Comparison of ENCODE assay signal across 8 cellular contexts in the genomic region with DNA sequence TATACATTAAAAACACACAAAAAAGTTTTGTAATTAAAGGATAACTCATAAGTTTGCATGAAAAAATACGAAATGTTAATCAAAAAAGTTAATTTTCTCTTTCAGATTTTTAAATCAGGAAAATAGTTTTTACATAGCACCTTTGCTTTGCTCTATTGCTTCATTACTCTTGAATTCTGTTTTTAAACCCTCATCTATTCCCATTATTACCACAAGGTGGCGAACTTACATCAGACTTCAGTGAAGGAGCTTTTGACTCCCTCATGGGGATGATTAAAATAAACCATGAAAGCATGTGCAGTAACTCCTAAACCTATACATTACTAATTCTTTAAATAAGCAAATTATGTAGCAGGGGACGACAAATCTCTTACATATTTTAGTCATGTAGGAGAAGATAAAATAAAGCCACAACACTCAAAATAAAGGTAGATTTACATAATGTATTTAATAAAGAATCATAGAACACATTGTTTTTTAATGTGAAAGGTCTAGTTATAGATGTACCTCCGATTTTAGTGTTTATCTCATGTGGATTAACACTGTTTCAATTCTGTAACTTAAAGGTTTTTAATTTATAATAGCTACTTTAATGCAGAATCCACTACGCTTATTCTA.
DNase-seq lines count a peak whose midpoint lies in the region; ATAC-seq, FAIRE-seq and TF ChIP-seq lines count a peak whose summit lies in the region.

No MANE protein-coding gene starts in this region.

- H3K36me3 ChIP-seq in K562 (ENCODE audit: control insufficient read depth, insufficient read depth, low read length) (no peaks in the 10 kb centered on the region), kidney epithelial cell (ENCODE audit: control insufficient read depth, insufficient read depth, low read length) (no peaks in the 10 kb centered on the region)

- H3K4me3 ChIP-seq in K562 = no peak overlapping the region
- no peak overlapping the region for H3K4me3 ChIP-seq in kidney epithelial cell (ENCODE audit: low read depth, low read length)

- H3K9me1 ChIP-seq in K562 (ENCODE audit: control insufficient read depth, insufficient read depth, low read length) = no peaks in the 10 kb centered on the region

- TF ChIP-seq POLR2A in K562 (conservative IDR thresholded peaks at IDR 0.05) = no peak

- in situ Hi-C loops in K562 (cut with MboI) = loop anchor here (25.0 kb wide), 1 partner anchor 1075 kb away; no protein-coding TSS in a partner anchor

- no peaks in the 10 kb centered on the region for H3K4me1 ChIP-seq in K562 (replicated peaks in 1 of 2; ENCODE audit: control insufficient read depth in 2 of 2, insufficient read depth in 2 of 2, low read length in 2 of 2)

- BruUV-seq in K562 (replicated peaks; lab: Mats Ljungman, UMichigan) = no TSS peak

- DNase-seq in COLO668 (lab: John Stamatoyannopoulos, UW; ENCODE audit: unreplicated experiment) = peak; percentile 17
- DNase-seq in NCI-H460 (ENCODE audit: extremely low read depth, low read depth) = peak; percentile 64
- DNase-seq in K562 (ENCODE audit: extremely low read depth in 1 of 4, low spot score in 3 of 4) = peak; percentile 12 to 45 (median 22)
- no peak for DNase-seq in kidney epithelial cell (ENCODE audit: low read depth)
- no peak for DNase-seq in activated CD4-positive, alpha-beta T cell treated with anti-CD3 and anti-CD28 coated beads for 1 hour

- H3K27me3 ChIP-seq in K562 (ENCODE audit: control insufficient read depth in 2 of 2, insufficient read depth in 2 of 2, low read length in 2 of 2) = no peaks in the 10 kb centered on the region
- H3K27me3 ChIP-seq in kidney epithelial cell (ENCODE audit: control insufficient read depth, insufficient read depth, low read length) = no peaks in the 10 kb centered on the region

- H4K20me1 ChIP-seq in K562 (replicated peaks; ENCODE audit: control insufficient read depth, insufficient read depth, low read length) = no peaks in the 10 kb centered on the region

- H3K9me3 ChIP-seq in K562 (replicated peaks; ENCODE audit: control insufficient read depth, insufficient read depth, low read depth, low read length) = no peaks in the 10 kb centered on the region

- CTCF ChIA-PET in K562 (lab: Yijun Ruan, JAX; ENCODE audit: low intra/inter-chr PET ratio) = interaction anchor here (0.6 to 0.9 kb wide), 2 partner anchors 1080 to 1081 kb away, joined by 3 read pairs; no protein-coding TSS in a partner anchor

- H3K4me2 ChIP-seq in K562 (ENCODE audit: insufficient read depth, low read length) = no peak overlapping the region

- no peaks in the 10 kb centered on the region for H3K79me2 ChIP-seq in K562 (ENCODE audit: control insufficient read depth, insufficient read depth, low read length)

- H3K27ac ChIP-seq in K562 (ENCODE audit: extremely low read depth, low read depth, low read length) = no peak overlapping the region

- 4% methylated on average over 5 of the region's 5 CpGs for WGBS in K562 (ENCODE audit: insufficient coverage, low coverage, missing lambda C conversion rate)

- TF ChIP-seq EP300 in K562 (IDR thresholded peaks at IDR 0.05; ENCODE audit: low read length) = no peak

- TF ChIP-seq CTCF in K562 (IDR thresholded peaks at IDR 0.05 in 2 of 3, conservative IDR thresholded peaks at IDR 0.05 in 1 of 3; ENCODE audit: insufficient read depth in 2 of 3, low read depth in 1 of 3, low read length in 3 of 3) (peak; percentile 30 to 58 (median 47); a peak in 4 of 6 replicates), kidney epithelial cell (IDR thresholded peaks at IDR 0.05; ENCODE audit: insufficient read depth, low read length, poor library complexity, severe bottlenecking) (peak; percentile 56)

- TF ChIP-seq RAD21 in K562 (CRISPR knock-in tag; conservative IDR thresholded peaks at IDR 0.05 in 1 of 2, IDR thresholded peaks at IDR 0.05 in 1 of 2) = peak; percentile 67 to 78

- POLR2A ChIA-PET in K562 (lab: Yijun Ruan, JAX) = no interaction called here

- intact Hi-C loops in K562 (cut with micrococcal nuclease) = loop anchor here (1.0 to 10.0 kb wide), 3 partner anchors 372 to 1580 kb away; no protein-coding TSS in a partner anchor

- H3K9ac ChIP-seq in K562 (ENCODE audit: insufficient read depth in 1 of 2, low read depth in 2 of 2, low read length in 2 of 2) = no peak overlapping the region

- ATAC-seq in GM19035 (IDR thresholded peaks at IDR 0.05; ENCODE audit: unreplicated experiment) (peak; percentile 89), HG03432 (IDR thresholded peaks at IDR 0.05; ENCODE audit: unreplicated experiment) (peak; percentile 84), K562 (0 out of 3 replicates have a peak, but pooled peaks have one; percentile 34), HG03280 (IDR thresholded peaks at IDR 0.05; ENCODE audit: unreplicated experiment) (no peak)

- FAIRE-seq in K562 (lab: Jason Lieb, UNC) = peak; percentile 49

- no peak overlapping the region for H2AFZ ChIP-seq in K562 (ENCODE audit: low read depth, low read length)

TF ChIP-seq in K562, 482 proteins besides CTCF, POLR2A, EP300 and RAD21:
- TF ChIP-seq TOE1 (IDR thresholded peaks at IDR 0.05; ENCODE audit: borderline replicate concordance) (no peak), TOE1 (CRISPR knock-in tag; IDR thresholded peaks at IDR 0.05; ENCODE audit: borderline replicate concordance, low read depth) (no peak), MEIS2 (IDR thresholded peaks at IDR 0.05; ENCODE audit: partially characterized antibody) (no peak), SMC3 (conservative IDR thresholded peaks at IDR 0.05; ENCODE audit: insufficient read depth, low read depth, low read length) (peak; percentile 33; the same call in 1 of the 2 replicates), SP1 (CRISPR knock-in tag; IDR thresholded peaks at IDR 0.05) (no peak), ZSCAN29 (IDR thresholded peaks at IDR 0.05) (no peak), ZNF57 (CRISPR knock-in tag; IDR thresholded peaks at IDR 0.05) (no peak), CEBPB (tag; IDR thresholded peaks at IDR 0.05) (0 out of 2 replicates have a peak, but pooled peaks have one; percentile 47), CBFB (CRISPR knock-in tag; IDR thresholded peaks at IDR 0.05) (no peak), ZBTB8A (IDR thresholded peaks at IDR 0.05; ENCODE audit: partially characterized antibody) (no peak), FOXA1 (IDR thresholded peaks at IDR 0.05; ENCODE audit: borderline replicate concordance) (no peak), ZKSCAN1 (IDR thresholded peaks at IDR 0.05; ENCODE audit: low read depth, low read length) (no peak), PCBP1 (IDR thresholded peaks at IDR 0.05; ENCODE audit: low read depth, low read length, poor library complexity, severe bottlenecking) (no peak), CEBPG (CRISPR knock-in tag; IDR thresholded peaks at IDR 0.05) (no peak), CEBPG (tag; conservative IDR thresholded peaks at IDR 0.05 in 1 of 2, IDR thresholded peaks at IDR 0.05 in 1 of 2) (peak in 1 of 2 experiments; percentile 80; a peak in 2 of 4 replicates)
- TF ChIP-seq, protein P1, sequence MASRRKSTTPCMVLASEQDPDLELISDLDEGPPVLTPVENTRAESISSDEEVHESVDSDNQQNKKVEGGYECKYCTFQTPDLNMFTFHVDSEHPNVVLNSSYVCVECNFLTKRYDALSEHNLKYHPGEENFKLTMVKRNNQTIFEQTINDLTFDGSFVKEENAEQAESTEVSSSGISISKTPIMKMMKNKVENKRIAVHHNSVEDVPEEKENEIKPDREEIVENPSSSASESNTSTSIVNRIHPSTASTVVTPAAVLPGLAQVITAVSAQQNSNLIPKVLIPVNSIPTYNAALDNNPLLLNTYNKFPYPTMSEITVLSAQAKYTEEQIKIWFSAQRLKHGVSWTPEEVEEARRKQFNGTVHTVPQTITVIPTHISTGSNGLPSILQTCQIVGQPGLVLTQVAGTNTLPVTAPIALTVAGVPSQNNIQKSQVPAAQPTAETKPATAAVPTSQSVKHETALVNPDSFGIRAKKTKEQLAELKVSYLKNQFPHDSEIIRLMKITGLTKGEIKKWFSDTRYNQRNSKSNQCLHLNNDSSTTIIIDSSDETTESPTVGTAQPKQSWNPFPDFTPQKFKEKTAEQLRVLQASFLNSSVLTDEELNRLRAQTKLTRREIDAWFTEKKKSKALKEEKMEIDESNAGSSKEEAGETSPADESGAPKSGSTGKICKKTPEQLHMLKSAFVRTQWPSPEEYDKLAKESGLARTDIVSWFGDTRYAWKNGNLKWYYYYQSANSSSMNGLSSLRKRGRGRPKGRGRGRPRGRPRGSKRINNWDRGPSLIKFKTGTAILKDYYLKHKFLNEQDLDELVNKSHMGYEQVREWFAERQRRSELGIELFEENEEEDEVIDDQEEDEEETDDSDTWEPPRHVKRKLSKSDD (conservative IDR thresholded peaks at IDR 0.05; ENCODE audit: low read length) = no peak
- TF ChIP-seq, protein P2, sequence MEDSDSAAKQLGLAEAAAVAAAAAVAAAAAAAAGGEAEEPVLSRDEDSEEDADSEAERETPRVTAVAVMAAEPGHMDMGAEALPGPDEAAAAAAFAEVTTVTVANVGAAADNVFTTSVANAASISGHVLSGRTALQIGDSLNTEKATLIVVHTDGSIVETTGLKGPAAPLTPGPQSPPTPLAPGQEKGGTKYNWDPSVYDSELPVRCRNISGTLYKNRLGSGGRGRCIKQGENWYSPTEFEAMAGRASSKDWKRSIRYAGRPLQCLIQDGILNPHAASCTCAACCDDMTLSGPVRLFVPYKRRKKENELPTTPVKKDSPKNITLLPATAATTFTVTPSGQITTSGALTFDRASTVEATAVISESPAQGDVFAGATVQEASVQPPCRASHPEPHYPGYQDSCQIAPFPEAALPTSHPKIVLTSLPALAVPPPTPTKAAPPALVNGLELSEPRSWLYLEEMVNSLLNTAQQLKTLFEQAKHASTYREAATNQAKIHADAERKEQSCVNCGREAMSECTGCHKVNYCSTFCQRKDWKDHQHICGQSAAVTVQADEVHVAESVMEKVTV (CRISPR knock-in tag; IDR thresholded peaks at IDR 0.05) = peak; percentile 29; the same call in 1 of the 2 replicates

Comparison
In these comparisons a context has a peak if more than half of its experiments do, and no peak if none do; other contexts are left out.
1. DNase-seq: peak in COLO668 (single experiment), NCI-H460 (single experiment) and K562 (4 of 4); none in kidney epithelial cell (single experiment) and activated CD4-positive, alpha-beta T cell treated with anti-CD3 and anti-CD28 coated beads for 1 hour (single experiment).